ENCODE assay signal across 19 cellular contexts in genomic region chr1:182174202-182174855, GRCh38.
DNase-seq lines count a peak whose midpoint lies in the region; ATAC-seq, FAIRE-seq and TF ChIP-seq lines count a peak whose summit lies in the region.
"Had no signal": no experiment of that assay in that cellular context is flagged by ENCODE, and none has a peak within 500 bp of the region (broad histone marks: within the 10 kb centered on the region; RNA-seq: fewer than 3 reads in every experiment).

No MANE protein-coding gene starts in this region.

- H3K4me2 ChIP-seq in PC-3 (ENCODE audit: low read length) (no peak overlapping the region), keratinocyte (ENCODE audit: control insufficient read depth, extremely low read depth, insufficient read depth, low read depth, low read length) (peak overlapping the region; percentile 71)

- H3K4me3 ChIP-seq in PC-3 (ENCODE audit: low read length) (no peak overlapping the region), keratinocyte (ENCODE audit: control insufficient read depth in 2 of 3, extremely low read depth in 1 of 3, insufficient read depth in 2 of 3, low read depth in 1 of 3, low read length in 3 of 3) (peak overlapping the region in 1 of 3 experiments; percentile 16), suprapubic skin (no peak overlapping the region)
- H3K4me3 ChIP-seq: cardiac muscle cell had no signal

- H3K27me3 ChIP-seq in PC-3 (ENCODE audit: low read length), result no peaks in the 10 kb centered on the region
- no peaks in the 10 kb centered on the region for H3K27me3 ChIP-seq in keratinocyte (ENCODE audit: control insufficient read depth, extremely low read depth, insufficient read depth, low read length)
- H3K27me3 ChIP-seq in suprapubic skin, result no peaks in the 10 kb centered on the region
- H3K27me3 ChIP-seq: cardiac muscle cell had no signal

- WGBS in suprapubic skin, result 39% methylated on average over 5 of the region's 5 CpGs

- CTCF ChIA-PET in PC-3 (lab: Charles Lee), result no interaction called here

- no peak for ATAC-seq in PC-3
- ATAC-seq: effector memory CD8-positive, alpha-beta T cell; HCT116 had no signal

- H3K9ac ChIP-seq in PC-3 (ENCODE audit: low read length) (peak overlapping the region; percentile 49; the same call in 1 of the 2 replicates), keratinocyte (ENCODE audit: control insufficient read depth, extremely low read depth, insufficient read depth, low read length) (no peak overlapping the region)

- H3K79me2 ChIP-seq in PC-3 (ENCODE audit: low read length) (no peaks in the 10 kb centered on the region), keratinocyte (ENCODE audit: control insufficient read depth, insufficient read depth, low read length) (no peaks in the 10 kb centered on the region)

- H4K20me1 ChIP-seq in PC-3 (ENCODE audit: low read length), result no peaks in the 10 kb centered on the region
- H4K20me1 ChIP-seq in keratinocyte (ENCODE audit: control insufficient read depth, extremely low read depth, insufficient read depth, low read length), result no peaks in the 10 kb centered on the region

- POLR2A ChIA-PET in PC-3 (lab: Charles Lee; ENCODE audit: unreplicated experiment), result no interaction called here

- H3K9me2 ChIP-seq in PC-3 (replicated peaks; ENCODE audit: low read length), result no peaks in the 10 kb centered on the region

- no peaks in the 10 kb centered on the region for H3F3A ChIP-seq in PC-3 (ENCODE audit: low read length, unreplicated experiment)

- BruUV-seq in PC-3 (replicated peaks; lab: Mats Ljungman, UMichigan), result no TSS peak

- TF ChIP-seq POLR2A in suprapubic skin (IDR thresholded peaks at IDR 0.05), result no peak

- H2AFZ ChIP-seq in PC-3 (ENCODE audit: low read length) (no peak overlapping the region), keratinocyte (ENCODE audit: control insufficient read depth, low read length) (peak overlapping the region; percentile 1)

- H3K9me3 ChIP-seq in PC-3 (ENCODE audit: low read length) (no peaks in the 10 kb centered on the region), keratinocyte (ENCODE audit: control insufficient read depth, low read depth, low read length) (no peaks in the 10 kb centered on the region), suprapubic skin (no peaks in the 10 kb centered on the region)

- no peak for TF ChIP-seq EP300 in suprapubic skin (IDR thresholded peaks at IDR 0.05)

- H3K36me3 ChIP-seq in PC-3 (ENCODE audit: low read depth, low read length) (no peaks in the 10 kb centered on the region), keratinocyte (ENCODE audit: control insufficient read depth in 2 of 2, extremely low read depth in 1 of 2, insufficient read depth in 2 of 2, low read length in 2 of 2) (no peaks in the 10 kb centered on the region), suprapubic skin (no peaks in the 10 kb centered on the region)
- H3K36me3 ChIP-seq: cardiac muscle cell had no signal

- TF ChIP-seq CTCF in PC-3 (conservative IDR thresholded peaks at IDR 0.05; ENCODE audit: low read depth, low read length), result no peak
- no peak for TF ChIP-seq CTCF in keratinocyte (optimal IDR thresholded peaks at IDR 0.05 in 1 of 3, IDR thresholded peaks at IDR 0.05 in 1 of 3, conservative IDR thresholded peaks at IDR 0.05 in 1 of 3; ENCODE audit: extremely low read depth in 1 of 3, insufficient read depth in 2 of 3, low read length in 3 of 3)
- no peak for TF ChIP-seq CTCF in suprapubic skin (IDR thresholded peaks at IDR 0.05)

- H3K4me1 ChIP-seq in PC-3 (ENCODE audit: insufficient read depth, low read length) (peaks cover 23% of the 10 kb centered on the region), keratinocyte (ENCODE audit: control insufficient read depth, extremely low read depth, insufficient read depth, low read length) (peaks cover 26% of the 10 kb centered on the region), suprapubic skin (peaks cover 38% of the 10 kb centered on the region)

- intact Hi-C loops in PC-3 (cut with micrococcal nuclease), result no loop called here

- no peaks in the 10 kb centered on the region for H3K9me1 ChIP-seq in keratinocyte (ENCODE audit: control insufficient read depth, extremely low read depth, insufficient read depth, low read length)

- dilution Hi-C loops in keratinocyte (cut with MboI; ENCODE audit: extremely low pct_ligation_motif_present, low sequenced_read_pairs), result no loop called here

- H3K27ac ChIP-seq in PC-3 (ENCODE audit: low read length) (peak overlapping the region; percentile 96), epithelial cell of prostate (peak overlapping the region; percentile 76), keratinocyte (ENCODE audit: control insufficient read depth, insufficient read depth, low read length) (peak overlapping the region; percentile 62), suprapubic skin (peak overlapping the region; percentile 85), caudate nucleus (ENCODE audit: low read depth, low read length) (no peak overlapping the region)
- H3K27ac ChIP-seq: cardiac muscle cell had no signal

- peak; percentile 92 for FAIRE-seq in keratinocyte (lab: Jason Lieb, UNC)
- FAIRE-seq: urothelium cell line had no signal

- DNase-seq in PC-3 (no peak), epithelial cell of prostate (ENCODE audit: low read depth, low spot score) (no peak), keratinocyte (ENCODE audit: low read depth, low spot score) (no peak), suprapubic skin (ENCODE audit: low spot score in 2 of 2) (peak; percentile 82 to 83), T1000 (lab: John Stamatoyannopoulos, UW) (no peak), putamen (ENCODE audit: low spot score) (no peak), caudate nucleus (lab: John Stamatoyannopoulos, UW) (no peak), NCI-H82 treated with DMSO at 0.1 percent for 48 hours (lab: John Stamatoyannopoulos, UW; ENCODE audit: unreplicated experiment) (no peak)
- DNase-seq: activated CD8-positive, alpha-beta memory T cell treated with anti-CD3 and anti-CD28 coated beads for 24 hours; effector memory CD8-positive, alpha-beta T cell; foreskin melanocyte; Karpas-422; NCI-H2227 treated with DMSO at 0.1 percent for 48 hours; SHP77; stimulated activated CD4-positive, alpha-beta T cell treated with anti-CD3 and anti-CD28 coated beads, Interleukin-15, amount 100 ng/mL, for 24 hours; stimulated activated naive CD4-positive, alpha-beta T cell treated with Interleukin-2 at 50 U/mL for 16 hours had no signal

Comparison
In these comparisons a context has a peak if more than half of its experiments do, and no peak if none do; other contexts are left out.
1. DNase-seq: peak in suprapubic skin (2 of 2); none in PC-3 (single experiment), epithelial cell of prostate (single experiment), keratinocyte (single experiment), T1000 (single experiment), putamen (single experiment), caudate nucleus (0 of 61) and NCI-H82 treated with DMSO at 0.1 percent for 48 hours (single experiment).